1 cellular context compared by ENCODE assay signal in the genomic region with DNA sequence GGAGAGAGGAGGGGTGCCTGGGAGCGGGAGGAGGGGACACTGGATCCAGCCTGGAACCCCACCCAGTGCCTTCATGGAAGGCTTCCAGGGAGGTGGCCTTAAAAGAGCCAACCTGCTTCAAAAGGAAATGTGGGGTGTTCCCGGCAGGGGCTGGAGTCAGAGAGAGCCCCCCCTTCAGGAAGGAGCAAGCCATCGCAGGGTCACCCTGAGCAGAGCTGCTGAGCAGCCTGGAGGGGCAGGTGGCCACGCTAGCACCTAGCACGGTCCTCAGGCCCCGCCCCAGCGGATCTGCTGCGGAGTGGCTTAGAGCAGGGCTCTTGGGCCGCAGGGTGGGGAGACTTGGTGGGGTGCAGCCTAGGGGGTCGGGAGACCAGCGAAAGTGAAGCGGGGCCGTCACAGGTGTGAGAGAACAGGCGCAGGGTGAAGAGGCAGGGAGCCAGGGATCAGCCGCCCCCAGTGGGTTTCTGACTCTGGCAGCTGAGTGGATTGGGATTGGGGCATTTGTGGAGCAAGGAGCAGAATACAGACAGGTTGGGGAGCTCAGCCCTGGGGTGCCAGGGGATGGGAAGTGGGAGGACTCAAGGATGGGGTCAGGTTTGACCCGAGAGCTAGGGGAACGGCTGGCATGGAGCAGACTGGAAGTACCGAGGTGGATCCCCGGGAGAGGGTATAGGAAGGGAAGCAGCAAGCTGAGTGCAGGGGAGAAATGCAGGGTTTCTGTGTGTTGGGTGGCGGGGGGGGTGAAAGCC.
TF ChIP-seq lines count a peak whose summit lies in the region.

No MANE protein-coding gene starts in this region.

TF ChIP-seq in K562, 482 proteins besides CTCF, POLR2A, EP300 and RAD21 (continues in another document):
- TF ChIP-seq SP2 (IDR thresholded peaks at IDR 0.05; ENCODE audit: extremely low read depth, low read depth, low read length, poor library complexity, severe bottlenecking) (no peak), CBX3 (IDR thresholded peaks at IDR 0.05; ENCODE audit: borderline replicate concordance in 1 of 2, low read length in 2 of 2) (peak in 1 of 2 experiments; percentile 82; a peak in 1 of 3 replicates), FIP1L1 (IDR thresholded peaks at IDR 0.05; ENCODE audit: low read depth, low read length, poor library complexity, severe bottlenecking) (peak; percentile 28), ILF3 (IDR thresholded peaks at IDR 0.05; ENCODE audit: borderline replicate concordance) (no peak), RBM14 (IDR thresholded peaks at IDR 0.05; ENCODE audit: borderline replicate concordance, insufficient read depth, low read depth, low read length) (0 out of 2 replicates have a peak, but pooled peaks have one; percentile 43), HEY1 (CRISPR knock-in tag; IDR thresholded peaks at IDR 0.05; ENCODE audit: borderline replicate concordance) (no peak), HCFC1 (IDR thresholded peaks at IDR 0.05; ENCODE audit: low read depth, low read length) (0 out of 2 replicates have a peak, but pooled peaks have one; percentile 3), MYC (IDR thresholded peaks at IDR 0.05; ENCODE audit: low read depth, low read length) (peak; percentile 68), MYC (CRISPR knock-in tag; IDR thresholded peaks at IDR 0.05; ENCODE audit: borderline replicate concordance, low read depth) (0 out of 2 replicates have a peak, but pooled peaks have one; percentile 21), WHSC1 (IDR thresholded peaks at IDR 0.05; ENCODE audit: low read length) (peak; percentile 16), BCOR (IDR thresholded peaks at IDR 0.05) (peak; percentile 28; the same call in 1 of the 2 replicates), KLF10 (CRISPR knock-in tag; IDR thresholded peaks at IDR 0.05) (no peak), HDAC2 (IDR thresholded peaks at IDR 0.05) (0 out of 2 replicates have a peak, but pooled peaks have one; percentile 16), HNRNPLL (IDR thresholded peaks at IDR 0.05; ENCODE audit: low read depth, low read length, poor library complexity, severe bottlenecking) (peak; percentile 29), SMARCA5 (IDR thresholded peaks at IDR 0.05) (peak; percentile 52; the same call in 1 of the 2 replicates), ZNF583 (CRISPR knock-in tag; IDR thresholded peaks at IDR 0.05) (peak; percentile 66), MTA3 (IDR thresholded peaks at IDR 0.05; ENCODE audit: borderline replicate concordance) (no peak), SMC3 (conservative IDR thresholded peaks at IDR 0.05; ENCODE audit: insufficient read depth, low read depth, low read length) (peak; percentile 34; the same call in 1 of the 2 replicates), PHF8 (IDR thresholded peaks at IDR 0.05; ENCODE audit: borderline replicate concordance, low read length) (peak; percentile 24; the same call in 1 of the 2 replicates), TRIM28 (IDR thresholded peaks at IDR 0.05) (0 out of 2 replicates have a peak, but pooled peaks have one; percentile 72), YY1 (IDR thresholded peaks at IDR 0.05; ENCODE audit: borderline replicate concordance in 1 of 3, control insufficient read depth in 1 of 3, extremely low read depth in 1 of 3, insufficient read depth in 3 of 3, insufficient read length in 1 of 3, insufficient replicate concordance in 2 of 3, low read depth in 1 of 3, low read length in 2 of 3) (peak in 2 of 3 experiments; percentile 38 to 70), MTA1 (IDR thresholded peaks at IDR 0.05; ENCODE audit: borderline replicate concordance) (peak; percentile 38; the same call in 1 of the 2 replicates), NR4A1 (CRISPR knock-in tag; IDR thresholded peaks at IDR 0.05) (no peak), NR4A1 (tag; IDR thresholded peaks at IDR 0.05) (0 out of 2 replicates have a peak, but pooled peaks have one; percentile 10), POLR2G (IDR thresholded peaks at IDR 0.05; ENCODE audit: low read depth, low read length) (peak; percentile 59), DNMT1 (IDR thresholded peaks at IDR 0.05) (0 out of 2 replicates have a peak, but pooled peaks have one; percentile 89), NRF1 (conservative IDR thresholded peaks at IDR 0.05 in 1 of 2, IDR thresholded peaks at IDR 0.05 in 1 of 2) (peak; percentile 85 to 87), MAFF (IDR thresholded peaks at IDR 0.05; ENCODE audit: low read length) (no peak), MAFK (IDR thresholded peaks at IDR 0.05; ENCODE audit: low read length) (0 out of 2 replicates have a peak, but pooled peaks have one; percentile 1), CHD4 (IDR thresholded peaks at IDR 0.05; ENCODE audit: insufficient read depth, insufficient replicate concordance, low read depth, low read length, poor library complexity, severe bottlenecking) (peak; percentile 77), ZNF644 (tag; IDR thresholded peaks at IDR 0.05; ENCODE audit: low read depth) (no peak), RCOR1 (IDR thresholded peaks at IDR 0.05; ENCODE audit: borderline replicate concordance in 1 of 2, low read depth in 2 of 2, low read length in 2 of 2) (peak in 1 of 2 experiments; percentile 59; a peak in 2 of 4 replicates), ZNF766 (CRISPR knock-in tag; conservative IDR thresholded peaks at IDR 0.05) (no peak), TEAD4 (IDR thresholded peaks at IDR 0.05; ENCODE audit: low read length) (0 out of 2 replicates have a peak, but pooled peaks have one; percentile 5), TEAD4 (CRISPR knock-in tag; IDR thresholded peaks at IDR 0.05; ENCODE audit: borderline replicate concordance) (no peak), TBL1XR1 (IDR thresholded peaks at IDR 0.05; ENCODE audit: low read length in 2 of 2) (0 out of 4 replicates have a peak, but pooled peaks of 1 of the 2 experiments have one; percentile 18), SRSF3 (IDR thresholded peaks at IDR 0.05; ENCODE audit: insufficient read depth, low read length) (0 out of 2 replicates have a peak, but pooled peaks have one; percentile 37), PHF20 (IDR thresholded peaks at IDR 0.05; ENCODE audit: partially characterized antibody) (no peak), SMAD4 (CRISPR knock-in tag; conservative IDR thresholded peaks at IDR 0.05) (peak; percentile 45), RBFOX2 (IDR thresholded peaks at IDR 0.05; ENCODE audit: low read depth, low read length) (peak; percentile 56; the same call in 1 of the 2 replicates), MAZ (CRISPR knock-in tag; conservative IDR thresholded peaks at IDR 0.05 in 1 of 2, IDR thresholded peaks at IDR 0.05 in 1 of 2) (peak; percentile 54 to 92; a peak in 3 of 4 replicates)
- TF ChIP-seq, protein P1, sequence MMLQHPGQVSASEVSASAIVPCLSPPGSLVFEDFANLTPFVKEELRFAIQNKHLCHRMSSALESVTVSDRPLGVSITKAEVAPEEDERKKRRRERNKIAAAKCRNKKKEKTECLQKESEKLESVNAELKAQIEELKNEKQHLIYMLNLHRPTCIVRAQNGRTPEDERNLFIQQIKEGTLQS (IDR thresholded peaks at IDR 0.05): no peak
- TF ChIP-seq, protein P1 (CRISPR knock-in tag; conservative IDR thresholded peaks at IDR 0.05): 0 out of 2 replicates have a peak, but pooled peaks have one; percentile 31
- TF ChIP-seq, protein P2, sequence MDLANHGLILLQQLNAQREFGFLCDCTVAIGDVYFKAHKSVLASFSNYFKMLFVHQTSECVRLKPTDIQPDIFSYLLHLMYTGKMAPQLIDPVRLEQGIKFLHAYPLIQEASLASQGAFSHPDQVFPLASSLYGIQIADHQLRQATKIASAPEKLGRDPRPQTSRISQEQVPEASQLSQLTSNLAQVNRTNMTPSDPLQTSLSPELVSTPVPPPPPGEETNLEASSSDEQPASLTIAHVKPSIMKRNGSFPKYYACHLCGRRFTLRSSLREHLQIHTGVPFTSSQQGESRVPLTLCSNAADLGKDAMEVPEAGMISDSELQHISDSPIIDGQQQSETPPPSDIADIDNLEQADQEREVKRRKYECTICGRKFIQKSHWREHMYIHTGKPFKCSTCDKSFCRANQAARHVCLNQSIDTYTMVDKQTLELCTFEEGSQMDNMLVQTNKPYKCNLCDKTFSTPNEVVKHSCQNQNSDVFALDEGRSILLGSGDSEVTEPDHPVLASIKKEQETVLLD (IDR thresholded peaks at IDR 0.05): peak; percentile 75; the same call in 1 of the 2 replicates
- TF ChIP-seq, protein P3, sequence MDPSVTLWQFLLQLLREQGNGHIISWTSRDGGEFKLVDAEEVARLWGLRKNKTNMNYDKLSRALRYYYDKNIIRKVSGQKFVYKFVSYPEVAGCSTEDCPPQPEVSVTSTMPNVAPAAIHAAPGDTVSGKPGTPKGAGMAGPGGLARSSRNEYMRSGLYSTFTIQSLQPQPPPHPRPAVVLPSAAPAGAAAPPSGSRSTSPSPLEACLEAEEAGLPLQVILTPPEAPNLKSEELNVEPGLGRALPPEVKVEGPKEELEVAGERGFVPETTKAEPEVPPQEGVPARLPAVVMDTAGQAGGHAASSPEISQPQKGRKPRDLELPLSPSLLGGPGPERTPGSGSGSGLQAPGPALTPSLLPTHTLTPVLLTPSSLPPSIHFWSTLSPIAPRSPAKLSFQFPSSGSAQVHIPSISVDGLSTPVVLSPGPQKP (CRISPR knock-in tag; IDR thresholded peaks at IDR 0.05): no peak
- TF ChIP-seq, protein P4, sequence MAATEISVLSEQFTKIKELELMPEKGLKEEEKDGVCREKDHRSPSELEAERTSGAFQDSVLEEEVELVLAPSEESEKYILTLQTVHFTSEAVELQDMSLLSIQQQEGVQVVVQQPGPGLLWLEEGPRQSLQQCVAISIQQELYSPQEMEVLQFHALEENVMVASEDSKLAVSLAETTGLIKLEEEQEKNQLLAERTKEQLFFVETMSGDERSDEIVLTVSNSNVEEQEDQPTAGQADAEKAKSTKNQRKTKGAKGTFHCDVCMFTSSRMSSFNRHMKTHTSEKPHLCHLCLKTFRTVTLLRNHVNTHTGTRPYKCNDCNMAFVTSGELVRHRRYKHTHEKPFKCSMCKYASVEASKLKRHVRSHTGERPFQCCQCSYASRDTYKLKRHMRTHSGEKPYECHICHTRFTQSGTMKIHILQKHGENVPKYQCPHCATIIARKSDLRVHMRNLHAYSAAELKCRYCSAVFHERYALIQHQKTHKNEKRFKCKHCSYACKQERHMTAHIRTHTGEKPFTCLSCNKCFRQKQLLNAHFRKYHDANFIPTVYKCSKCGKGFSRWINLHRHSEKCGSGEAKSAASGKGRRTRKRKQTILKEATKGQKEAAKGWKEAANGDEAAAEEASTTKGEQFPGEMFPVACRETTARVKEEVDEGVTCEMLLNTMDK (IDR thresholded peaks at IDR 0.05; ENCODE audit: borderline replicate concordance, insufficient read depth, low read depth, low read length, poor library complexity, severe bottlenecking): peak; percentile 77
- TF ChIP-seq, protein P5, sequence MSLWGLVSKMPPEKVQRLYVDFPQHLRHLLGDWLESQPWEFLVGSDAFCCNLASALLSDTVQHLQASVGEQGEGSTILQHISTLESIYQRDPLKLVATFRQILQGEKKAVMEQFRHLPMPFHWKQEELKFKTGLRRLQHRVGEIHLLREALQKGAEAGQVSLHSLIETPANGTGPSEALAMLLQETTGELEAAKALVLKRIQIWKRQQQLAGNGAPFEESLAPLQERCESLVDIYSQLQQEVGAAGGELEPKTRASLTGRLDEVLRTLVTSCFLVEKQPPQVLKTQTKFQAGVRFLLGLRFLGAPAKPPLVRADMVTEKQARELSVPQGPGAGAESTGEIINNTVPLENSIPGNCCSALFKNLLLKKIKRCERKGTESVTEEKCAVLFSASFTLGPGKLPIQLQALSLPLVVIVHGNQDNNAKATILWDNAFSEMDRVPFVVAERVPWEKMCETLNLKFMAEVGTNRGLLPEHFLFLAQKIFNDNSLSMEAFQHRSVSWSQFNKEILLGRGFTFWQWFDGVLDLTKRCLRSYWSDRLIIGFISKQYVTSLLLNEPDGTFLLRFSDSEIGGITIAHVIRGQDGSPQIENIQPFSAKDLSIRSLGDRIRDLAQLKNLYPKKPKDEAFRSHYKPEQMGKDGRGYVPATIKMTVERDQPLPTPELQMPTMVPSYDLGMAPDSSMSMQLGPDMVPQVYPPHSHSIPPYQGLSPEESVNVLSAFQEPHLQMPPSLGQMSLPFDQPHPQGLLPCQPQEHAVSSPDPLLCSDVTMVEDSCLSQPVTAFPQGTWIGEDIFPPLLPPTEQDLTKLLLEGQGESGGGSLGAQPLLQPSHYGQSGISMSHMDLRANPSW (CRISPR knock-in tag; IDR thresholded peaks at IDR 0.05): peak; percentile 94
- TF ChIP-seq, protein P6, sequence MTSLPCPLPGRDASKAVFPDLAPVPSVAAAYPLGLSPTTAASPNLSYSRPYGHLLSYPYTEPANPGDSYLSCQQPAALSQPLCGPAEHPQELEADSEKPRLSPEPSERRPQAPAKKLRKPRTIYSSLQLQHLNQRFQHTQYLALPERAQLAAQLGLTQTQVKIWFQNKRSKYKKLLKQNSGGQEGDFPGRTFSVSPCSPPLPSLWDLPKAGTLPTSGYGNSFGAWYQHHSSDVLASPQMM (CRISPR knock-in tag; IDR thresholded peaks at IDR 0.05): no peak
- TF ChIP-seq, protein P7, sequence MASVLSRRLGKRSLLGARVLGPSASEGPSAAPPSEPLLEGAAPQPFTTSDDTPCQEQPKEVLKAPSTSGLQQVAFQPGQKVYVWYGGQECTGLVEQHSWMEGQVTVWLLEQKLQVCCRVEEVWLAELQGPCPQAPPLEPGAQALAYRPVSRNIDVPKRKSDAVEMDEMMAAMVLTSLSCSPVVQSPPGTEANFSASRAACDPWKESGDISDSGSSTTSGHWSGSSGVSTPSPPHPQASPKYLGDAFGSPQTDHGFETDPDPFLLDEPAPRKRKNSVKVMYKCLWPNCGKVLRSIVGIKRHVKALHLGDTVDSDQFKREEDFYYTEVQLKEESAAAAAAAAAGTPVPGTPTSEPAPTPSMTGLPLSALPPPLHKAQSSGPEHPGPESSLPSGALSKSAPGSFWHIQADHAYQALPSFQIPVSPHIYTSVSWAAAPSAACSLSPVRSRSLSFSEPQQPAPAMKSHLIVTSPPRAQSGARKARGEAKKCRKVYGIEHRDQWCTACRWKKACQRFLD (CRISPR knock-in tag; IDR thresholded peaks at IDR 0.05): no peak
- TF ChIP-seq, protein P8, sequence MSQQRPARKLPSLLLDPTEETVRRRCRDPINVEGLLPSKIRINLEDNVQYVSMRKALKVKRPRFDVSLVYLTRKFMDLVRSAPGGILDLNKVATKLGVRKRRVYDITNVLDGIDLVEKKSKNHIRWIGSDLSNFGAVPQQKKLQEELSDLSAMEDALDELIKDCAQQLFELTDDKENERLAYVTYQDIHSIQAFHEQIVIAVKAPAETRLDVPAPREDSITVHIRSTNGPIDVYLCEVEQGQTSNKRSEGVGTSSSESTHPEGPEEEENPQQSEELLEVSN (IDR thresholded peaks at IDR 0.05; ENCODE audit: borderline replicate concordance in 1 of 2, extremely low read depth in 1 of 2, insufficient read depth in 1 of 2, insufficient read length in 1 of 2, low read depth in 1 of 2, low read length in 1 of 2, poor library complexity in 1 of 2, severe bottlenecking in 1 of 2): peak in 1 of 2 experiments; percentile 77
- TF ChIP-seq, protein P9, sequence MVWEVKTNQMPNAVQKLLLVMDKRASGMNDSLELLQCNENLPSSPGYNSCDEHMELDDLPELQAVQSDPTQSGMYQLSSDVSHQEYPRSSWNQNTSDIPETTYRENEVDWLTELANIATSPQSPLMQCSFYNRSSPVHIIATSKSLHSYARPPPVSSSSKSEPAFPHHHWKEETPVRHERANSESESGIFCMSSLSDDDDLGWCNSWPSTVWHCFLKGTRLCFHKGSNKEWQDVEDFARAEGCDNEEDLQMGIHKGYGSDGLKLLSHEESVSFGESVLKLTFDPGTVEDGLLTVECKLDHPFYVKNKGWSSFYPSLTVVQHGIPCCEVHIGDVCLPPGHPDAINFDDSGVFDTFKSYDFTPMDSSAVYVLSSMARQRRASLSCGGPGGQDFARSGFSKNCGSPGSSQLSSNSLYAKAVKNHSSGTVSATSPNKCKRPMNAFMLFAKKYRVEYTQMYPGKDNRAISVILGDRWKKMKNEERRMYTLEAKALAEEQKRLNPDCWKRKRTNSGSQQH (CRISPR knock-in tag; IDR thresholded peaks at IDR 0.05): 0 out of 2 replicates have a peak, but pooled peaks have one; percentile 7
